In genomic region chr2:28649481-28650260, GRCh38 we compare ENCODE assay signal across 8 cellular contexts.
DNase-seq lines count a peak whose midpoint lies in the region; ATAC-seq and TF ChIP-seq lines count a peak whose summit lies in the region.

No MANE protein-coding gene starts in this region.

- H3K27me3 ChIP-seq in SJSA1 (replicated peaks) = no peaks in the 10 kb centered on the region
- H3K27me3 ChIP-seq in esophagus muscularis mucosa = no peaks in the 10 kb centered on the region

- peaks cover 49% of the 10 kb centered on the region for H3K4me1 ChIP-seq in SJSA1 (replicated peaks)
- H3K4me1 ChIP-seq in esophagus muscularis mucosa = peaks cover 16 to 83% (median 71%) of the 10 kb centered on the region in 4 donors

- DNase-seq in NCI-H1436 treated with DMSO at 0.1 percent for 48 hours (lab: John Stamatoyannopoulos, UW) = peak; percentile 2
- DNase-seq in NCI-H1436 (lab: John Stamatoyannopoulos, UW) = no peak
- DNase-seq in SJSA1 (ENCODE audit: low read depth in 1 of 2, low spot score in 2 of 2) = peak in 1 of 2 experiments; percentile 63
- no peak for DNase-seq in esophagus muscularis mucosa (ENCODE audit: extremely low spot score)
- DNase-seq in stimulated activated CD8-positive, alpha-beta memory T cell treated with anti-CD3 and anti-CD28 coated beads, Interleukin-7, amount 100 ng/mL, for 48 hours (ENCODE audit: extremely low read depth in 1 of 2, low read depth in 1 of 2) = peak; percentile 50 to 66
- no peak for DNase-seq in left lobe of liver (ENCODE audit: low spot score)
- no peak for DNase-seq in ureter (ENCODE audit: low spot score)

- H3K9me3 ChIP-seq in SJSA1 (replicated peaks) = no peaks in the 10 kb centered on the region
- H3K9me3 ChIP-seq in esophagus muscularis mucosa = no peaks in the 10 kb centered on the region

- ATAC-seq in left lobe of liver (no peak), GM18519 (IDR thresholded peaks at IDR 0.05; ENCODE audit: low FRiP score, unreplicated experiment) (no peak)

- TF ChIP-seq POLR2A in esophagus muscularis mucosa (IDR thresholded peaks at IDR 0.05; ENCODE audit: low read depth) = no peak

- H3K27ac ChIP-seq in SJSA1 (peak overlapping the region; percentile 78), esophagus muscularis mucosa (replicated peaks in 1 of 4) (peak overlapping the region; percentile 92 to 98 (median 96))

- intact Hi-C loops in esophagus muscularis mucosa (cut with DNase I) = no loop called here

- 88% methylated on average over 8 of the region's 8 CpGs for WGBS in esophagus muscularis mucosa

- H3K36me3 ChIP-seq in SJSA1 (no peaks in the 10 kb centered on the region), esophagus muscularis mucosa (no peaks in the 10 kb centered on the region)

- no peak overlapping the region for H3K4me3 ChIP-seq in SJSA1
- no peak overlapping the region for H3K4me3 ChIP-seq in esophagus muscularis mucosa

- TF ChIP-seq EP300 in esophagus muscularis mucosa (IDR thresholded peaks at IDR 0.05) = no peak

- no peak for TF ChIP-seq CTCF in esophagus muscularis mucosa (IDR thresholded peaks at IDR 0.05)

Comparison
In these comparisons a context has a peak if more than half of its experiments do, and no peak if none do; other contexts are left out.
1. DNase-seq: peak in NCI-H1436 treated with DMSO at 0.1 percent for 48 hours (single experiment) and stimulated activated CD8-positive, alpha-beta memory T cell treated with anti-CD3 and anti-CD28 coated beads, Interleukin-7, amount 100 ng/mL, for 48 hours (2 of 2); none in NCI-H1436 (single experiment), esophagus muscularis mucosa (single experiment), left lobe of liver (single experiment) and ureter (single experiment).